1 cellular context compared by ENCODE assay signal in genomic region chr1:246203180-246203579, GRCh38.
TF ChIP-seq lines count a peak whose summit lies in the region.

No MANE protein-coding gene starts in this region.

TF ChIP-seq in HepG2, 621 proteins besides CTCF, POLR2A, EP300 and RAD21 (continued from another document):
- TF ChIP-seq PHF8 (CRISPR knock-in tag; IDR thresholded peaks at IDR 0.05) (no peak), ZNF235 (CRISPR knock-in tag; IDR thresholded peaks at IDR 0.05; ENCODE audit: borderline replicate concordance) (no peak), FOXO1 (CRISPR knock-in tag; IDR thresholded peaks at IDR 0.05) (no peak)
